ENCODE assay signal across 26 cellular contexts in genomic region chr22:43736651-43737050, GRCh38.
DNase-seq lines count a peak whose midpoint lies in the region; ATAC-seq, FAIRE-seq and TF ChIP-seq lines count a peak whose summit lies in the region.
"Had no signal": no experiment of that assay in that cellular context is flagged by ENCODE, and none has a peak within 500 bp of the region (broad histone marks: within the 10 kb centered on the region; RNA-seq: fewer than 3 reads in every experiment).

No MANE protein-coding gene starts in this region.

- no peaks in the 10 kb centered on the region for H3K79me2 ChIP-seq in HepG2 (ENCODE audit: insufficient read depth, low read length)
- no peaks in the 10 kb centered on the region for H3K79me2 ChIP-seq in K562 (ENCODE audit: control insufficient read depth, insufficient read depth, low read length)

- TF ChIP-seq CTCF in HepG2 (CRISPR knock-in tag; IDR thresholded peaks at IDR 0.05) (no peak), right lobe of liver (IDR thresholded peaks at IDR 0.05) (no peak), K562 (IDR thresholded peaks at IDR 0.05 in 2 of 3, conservative IDR thresholded peaks at IDR 0.05 in 1 of 3; ENCODE audit: insufficient read depth in 2 of 3, low read depth in 1 of 3, low read length in 3 of 3) (no peak)

- H3K18ac ChIP-seq in neuronal stem cell (ENCODE audit: low read length): peak overlapping the region; percentile 3

- no peak overlapping the region for H3K4me2 ChIP-seq in HepG2 (ENCODE audit: low read depth, low read length)
- no peak overlapping the region for H3K4me2 ChIP-seq in K562 (ENCODE audit: insufficient read depth, low read length)
- no peak overlapping the region for H3K4me2 ChIP-seq in neuronal stem cell (ENCODE audit: insufficient read depth, low read length, poor library complexity, severe bottlenecking)
- H3K4me2 ChIP-seq: BLaER1 had no signal

- H2BK5ac ChIP-seq in neuronal stem cell (ENCODE audit: low read length): no peak overlapping the region

- no peak overlapping the region for H3K14ac ChIP-seq in neuronal stem cell (ENCODE audit: low read length)

- H3K9ac ChIP-seq in HepG2 (ENCODE audit: insufficient read depth, low read depth, low read length): no peak overlapping the region
- H3K9ac ChIP-seq in K562 (ENCODE audit: insufficient read depth in 1 of 2, low read depth in 2 of 2, low read length in 2 of 2): no peak overlapping the region
- no peak overlapping the region for H3K9ac ChIP-seq in neuronal stem cell (ENCODE audit: low read depth, low read length, poor library complexity)
- H3K9ac ChIP-seq: BLaER1 had no signal

- H3K27me3 ChIP-seq in HepG2 (ENCODE audit: control insufficient read depth in 1 of 2, insufficient read depth in 2 of 2, low read length in 2 of 2): peaks cover 0 to 31% of the 10 kb centered on the region in 2 experiments; a peak in 4 of 5 replicates
- no peaks in the 10 kb centered on the region for H3K27me3 ChIP-seq in right lobe of liver
- H3K27me3 ChIP-seq in K562 (ENCODE audit: control insufficient read depth in 2 of 2, insufficient read depth in 2 of 2, low read length in 2 of 2): peaks cover 0 to 7% of the 10 kb centered on the region in 2 experiments; a peak in 1 of 5 replicates
- H3K27me3 ChIP-seq in neuronal stem cell (ENCODE audit: control insufficient read depth in 3 of 3, insufficient read depth in 3 of 3, low read depth in 1 of 3, low read length in 3 of 3): no peaks in the 10 kb centered on the region
- H3K27me3 ChIP-seq: BLaER1 had no signal

- no peak overlapping the region for H2AK5ac ChIP-seq in neuronal stem cell (ENCODE audit: low read depth, low read length)

- ATAC-seq in HepG2 (no peak), right lobe of liver (no peak), K562 (no peak)
- ATAC-seq: GM12878 had no signal

- TF ChIP-seq RAD21 in HepG2 (CRISPR knock-in tag; IDR thresholded peaks at IDR 0.05) (no peak), K562 (CRISPR knock-in tag; conservative IDR thresholded peaks at IDR 0.05 in 1 of 2, IDR thresholded peaks at IDR 0.05 in 1 of 2) (no peak)

- no peaks in the 10 kb centered on the region for H4K20me1 ChIP-seq in HepG2 (ENCODE audit: insufficient read depth, low read length)
- H4K20me1 ChIP-seq in K562 (replicated peaks; ENCODE audit: control insufficient read depth, insufficient read depth, low read length): no peaks in the 10 kb centered on the region
- H4K20me1 ChIP-seq: BLaER1 had no signal

- CTCF ChIA-PET in HepG2 (lab: Yijun Ruan, JAX; ENCODE audit: low intra/inter-chr PET ratio, low total read pairs): no interaction called here
- CTCF ChIA-PET in K562 (lab: Yijun Ruan, JAX; ENCODE audit: low intra/inter-chr PET ratio): no interaction called here

- TF ChIP-seq EP300 in HepG2 (IDR thresholded peaks at IDR 0.05; ENCODE audit: low read depth in 2 of 2, low read length in 2 of 2) (no peak), HepG2 (CRISPR knock-in tag; IDR thresholded peaks at IDR 0.05; ENCODE audit: borderline replicate concordance) (no peak), K562 (IDR thresholded peaks at IDR 0.05; ENCODE audit: low read length) (no peak)

- no peak overlapping the region for H2AFZ ChIP-seq in HepG2 (ENCODE audit: low read length)
- H2AFZ ChIP-seq in K562 (ENCODE audit: low read depth, low read length): no peak overlapping the region
- H2AFZ ChIP-seq in neuronal stem cell (ENCODE audit: low read length): no peak overlapping the region

- FAIRE-seq in HepG2 (lab: Jason Lieb, UNC) (no peak), K562 (lab: Jason Lieb, UNC) (no peak)
- FAIRE-seq: GM12878, GM12892, GM18507, GM19239 had no signal

- TF ChIP-seq POLR2A in HepG2 (IDR thresholded peaks at IDR 0.05; ENCODE audit: insufficient read depth in 1 of 2, low read depth in 2 of 2, low read length in 2 of 2) (no peak), right lobe of liver (IDR thresholded peaks at IDR 0.05) (no peak), K562 (conservative IDR thresholded peaks at IDR 0.05) (no peak)

- no peak overlapping the region for H4K8ac ChIP-seq in neuronal stem cell (ENCODE audit: low read depth, low read length)

- no peaks in the 10 kb centered on the region for H3K36me3 ChIP-seq in HepG2 (replicated peaks in 1 of 2; ENCODE audit: control insufficient read depth in 1 of 2, insufficient read depth in 2 of 2, low read length in 2 of 2)
- H3K36me3 ChIP-seq in right lobe of liver: no peaks in the 10 kb centered on the region
- no peaks in the 10 kb centered on the region for H3K36me3 ChIP-seq in K562 (ENCODE audit: control insufficient read depth, insufficient read depth, low read length)
- H3K36me3 ChIP-seq in neuronal stem cell (replicated peaks in 1 of 2; ENCODE audit: control insufficient read depth in 2 of 2, insufficient read depth in 2 of 2, low read length in 2 of 2): peaks cover 0 to 3% of the 10 kb centered on the region in 2 donors
- H3K36me3 ChIP-seq: BE2C, BLaER1 had no signal

- H3K23ac ChIP-seq in neuronal stem cell (ENCODE audit: low read depth, low read length, poor library complexity): no peak overlapping the region

- WGBS in HepG2 (ENCODE audit: low lambda C conversion rate): 21% methylated on average over 7 of the region's 7 CpGs
- WGBS in right lobe of liver (ENCODE audit: insufficient coverage, low coverage, low lambda C conversion rate, missing lambda C conversion rate): 90% methylated on average over 3 of the region's 7 CpGs
- 0% methylated on average over 5 of the region's 7 CpGs for WGBS in K562 (ENCODE audit: insufficient coverage, low coverage, missing lambda C conversion rate)
- WGBS in neuronal stem cell (ENCODE audit: extremely low coverage in 2 of 2, insufficient read length in 2 of 2, insufficient replicate concordance in 1 of 2), 2 donors: no CpG with 5 or more reads among the region's 7 CpGs

- H3K27ac ChIP-seq in HepG2 (ENCODE audit: extremely low read length, insufficient read depth, low read length) (no peak overlapping the region), right lobe of liver (no peak overlapping the region), K562 (ENCODE audit: extremely low read depth, low read depth, low read length) (no peak overlapping the region), neuronal stem cell (replicated peaks; ENCODE audit: low read length) (no peak overlapping the region), caudate nucleus (ENCODE audit: low read depth, low read length) (no peak overlapping the region)
- H3K27ac ChIP-seq: 22Rv1, BLaER1 had no signal

- no peak overlapping the region for H4K91ac ChIP-seq in neuronal stem cell (ENCODE audit: low read depth, low read length, poor library complexity)

- H3K4ac ChIP-seq in neuronal stem cell (ENCODE audit: low read length): no peak overlapping the region

- in situ Hi-C loops in HepG2 (cut with HindIII; ENCODE audit: extremely low pct_ligation_motif_present, low pct_unique_long_range_greater_than_20kb): no loop called here
- in situ Hi-C loops in K562 (cut with MboI): no loop called here

- H3K4me3 ChIP-seq in HepG2 (replicated peaks in 1 of 3; ENCODE audit: insufficient read depth in 1 of 3, low read depth in 2 of 3, low read length in 3 of 3) (no peak overlapping the region), right lobe of liver (no peak overlapping the region), K562 (no peak overlapping the region), neuronal stem cell (ENCODE audit: low read length in 2 of 2) (no peak overlapping the region)
- H3K4me3 ChIP-seq: BLaER1, GM12878 had no signal

- no peak overlapping the region for H2BK15ac ChIP-seq in neuronal stem cell (ENCODE audit: low read length)

- BruUV-seq in HepG2 (replicated peaks; lab: Mats Ljungman, UMichigan) (no TSS peak), K562 (replicated peaks; lab: Mats Ljungman, UMichigan) (no TSS peak)

- POLR2A ChIA-PET in HepG2 (lab: Yijun Ruan, JAX): no interaction called here
- POLR2A ChIA-PET in K562 (lab: Yijun Ruan, JAX): no interaction called here

- peaks cover 1% of the 10 kb centered on the region for H3K79me1 ChIP-seq in neuronal stem cell (ENCODE audit: low read depth, low read length)

- H2BK120ac ChIP-seq in neuronal stem cell (ENCODE audit: low read depth, low read length): no peak overlapping the region

- H2BK12ac ChIP-seq in neuronal stem cell (ENCODE audit: low read length): no peak overlapping the region

- intact Hi-C loops in HepG2 (cut with micrococcal nuclease; ENCODE audit: unreplicated experiment) (no loop called here), right lobe of liver (cut with DNase I) (no loop called here), K562 (cut with micrococcal nuclease) (no loop called here)

- DNase-seq in HepG2 (ENCODE audit: low spot score) (no peak), right lobe of liver (no peak), K562 (ENCODE audit: extremely low read depth in 1 of 4, low spot score in 3 of 4) (no peak), neuronal stem cell (ENCODE audit: low spot score) (no peak), SW 1271 (lab: John Stamatoyannopoulos, UW) (no peak), caudate nucleus (lab: John Stamatoyannopoulos, UW) (no peak)
- DNase-seq: ACHN; BE2C; C1 segment of cervical spinal cord; CD4-positive, alpha-beta memory T cell; CD4-positive, CD25-positive, alpha-beta regulatory T cell; CD8-positive, alpha-beta memory T cell; COR-L47; DMS 273 treated with DMSO at 0.1 percent for 48 hours; DMS153; DMS53; DMS79; DND-41; EL; GDM1 had no signal

- no peaks in the 10 kb centered on the region for H3K9me1 ChIP-seq in K562 (ENCODE audit: control insufficient read depth, insufficient read depth, low read length)

- H3K4me1 ChIP-seq in HepG2 (ENCODE audit: insufficient read depth, low read length): no peaks in the 10 kb centered on the region
- H3K4me1 ChIP-seq in right lobe of liver: no peaks in the 10 kb centered on the region
- H3K4me1 ChIP-seq in K562 (replicated peaks in 1 of 2; ENCODE audit: control insufficient read depth in 2 of 2, insufficient read depth in 2 of 2, low read length in 2 of 2): no peaks in the 10 kb centered on the region
- peaks cover 3 to 8% of the 10 kb centered on the region in 2 donors for H3K4me1 ChIP-seq in neuronal stem cell (ENCODE audit: control insufficient read depth in 2 of 2, insufficient read depth in 1 of 2, low read depth in 1 of 2, low read length in 2 of 2)
- H3K4me1 ChIP-seq: BE2C, BLaER1 had no signal

- H3K9me3 ChIP-seq in HepG2 (ENCODE audit: low read length) (peaks cover 11% of the 10 kb centered on the region; the same call in 1 of the 2 replicates), right lobe of liver (no peaks in the 10 kb centered on the region), K562 (replicated peaks; ENCODE audit: control insufficient read depth, insufficient read depth, low read depth, low read length) (no peaks in the 10 kb centered on the region; the same call in 1 of the 2 replicates), neuronal stem cell (replicated peaks in 1 of 2; ENCODE audit: control insufficient read depth in 2 of 2, insufficient read depth in 1 of 2, low read depth in 1 of 2, low read length in 2 of 2) (no peaks in the 10 kb centered on the region)
- H3K9me3 ChIP-seq: BE2C had no signal

TF ChIP-seq in HepG2, 621 proteins besides CTCF, POLR2A, EP300 and RAD21 (continues in another document):
- peak; percentile 73 to 90 for TF ChIP-seq MAFK (conservative IDR thresholded peaks at IDR 0.05 in 1 of 2, IDR thresholded peaks at IDR 0.05 in 1 of 2; ENCODE audit: low read length in 2 of 2)
- peak; percentile 79 for TF ChIP-seq MAFF (IDR thresholded peaks at IDR 0.05; ENCODE audit: low read depth, low read length)

TF ChIP-seq in K562, 482 proteins besides CTCF, POLR2A, EP300 and RAD21 (continues in another document):
- peak; percentile 38 for TF ChIP-seq ZNF316 (IDR thresholded peaks at IDR 0.05)
- TF ChIP-seq MAFK (IDR thresholded peaks at IDR 0.05; ENCODE audit: low read length): peak; percentile 43; the same call in 1 of the 2 replicates

Comparison
In these comparisons a context has a peak if more than half of its experiments do, and no peak if none do; other contexts are left out.
1. Of the 241 proteins assayed by ChIP-seq in both HepG2 and K562: peak only in HepG2: MAFF; only in K562: none; in both: MAFK; in neither: 239.